ENCODE assay signal across 12 cellular contexts in genomic region chr2:200467806-200468686, GRCh38. TPM values are rescaled to one million over a fixed set of nuclear protein-coding genes. Genes with fewer than 3 reads are reported as not detected.
DNase-seq lines count a peak whose midpoint lies in the region; ATAC-seq and TF ChIP-seq lines count a peak whose summit lies in the region.
"Had no signal": no experiment of that assay in that cellular context is flagged by ENCODE, and none has a peak within 500 bp of the region (broad histone marks: within the 10 kb centered on the region; RNA-seq: fewer than 3 reads in every experiment).

No MANE protein-coding gene starts in this region.

- CTCF ChIA-PET in CD8-positive, alpha-beta memory T cell (lab: Charles Lee): interaction anchor here (0.6 to 1.8 kb wide), 8 partner anchors 11 to 495 kb away, joined by 3 to 8 read pairs (median 4); no protein-coding TSS in a partner anchor

- H3K27me3 Mint-ChIP-seq in CD8-positive, alpha-beta memory T cell: no peaks in the 10 kb centered on the region
- peaks cover 9% of the 10 kb centered on the region for H3K27me3 Mint-ChIP-seq in brain

- H3K79me2 ChIP-seq in trophoblast cell (ENCODE audit: control insufficient read depth, insufficient read depth, low read length, poor library complexity): no peaks in the 10 kb centered on the region

- H4K8ac ChIP-seq in trophoblast cell (ENCODE audit: low read depth, low read length): no peak overlapping the region

- no peak overlapping the region for H2BK120ac ChIP-seq in trophoblast cell (ENCODE audit: insufficient read depth, low read length, poor library complexity)

- DNase-seq in CD8-positive, alpha-beta memory T cell: peak in 3 of 5 donors; percentile 29 to 49 (median 37)
- DNase-seq in MV-4-11 (lab: John Stamatoyannopoulos, UW) (peak; percentile 5), trophoblast cell (no peak), H7 (no peak), SW480 (ENCODE audit: low spot score) (no peak)
- DNase-seq: NCI-H446 had no signal

- H3K23ac ChIP-seq in trophoblast cell (ENCODE audit: low read length): no peak overlapping the region

- no peak overlapping the region for H2AK5ac ChIP-seq in trophoblast cell (ENCODE audit: low read length)

- H3K9me3 ChIP-seq in CD8-positive, alpha-beta memory T cell (ENCODE audit: low read length): no peaks in the 10 kb centered on the region
- H3K9me3 ChIP-seq in trophoblast cell (ENCODE audit: insufficient read depth, low read depth, low read length): no peaks in the 10 kb centered on the region
- H3K9me3 ChIP-seq: SJSA1 had no signal

- H2BK5ac ChIP-seq in trophoblast cell (ENCODE audit: low read depth, low read length, poor library complexity): no peak overlapping the region

- peaks cover 45% of the 10 kb centered on the region for H3K4me1 ChIP-seq in CD8-positive, alpha-beta memory T cell (ENCODE audit: insufficient read depth, low read length)
- H3K4me1 ChIP-seq in trophoblast cell (ENCODE audit: control insufficient read depth in 1 of 2, insufficient read depth in 2 of 2, low read length in 2 of 2): peaks cover 2 to 5% of the 10 kb centered on the region in 2 experiments
- H3K4me1 ChIP-seq: SJSA1 had no signal

- no peak overlapping the region for H2AFZ ChIP-seq in trophoblast cell (ENCODE audit: insufficient read depth, low read length, poor library complexity)

- peak overlapping the region; percentile 56 for H3K18ac ChIP-seq in trophoblast cell (ENCODE audit: low read length)

- H3K27ac Mint-ChIP-seq in CD8-positive, alpha-beta memory T cell: peak overlapping the region; percentile 80 to 99 (median 94)
- H3K27ac Mint-ChIP-seq in brain: peak overlapping the region in 3 of 5 experiments; percentile 49 to 76 (median 63)

- peak overlapping the region; percentile 12 to 87 (median 78) for H3K4me3 Mint-ChIP-seq in CD8-positive, alpha-beta memory T cell
- H3K4me3 Mint-ChIP-seq in brain: no peak overlapping the region

- no peaks in the 10 kb centered on the region for H3K36me3 ChIP-seq in CD8-positive, alpha-beta memory T cell (ENCODE audit: insufficient read depth, low read length)
- H3K36me3 ChIP-seq in trophoblast cell (ENCODE audit: control insufficient read depth in 1 of 2, insufficient read depth in 2 of 2, low read length in 2 of 2): peaks cover 39 to 55% of the 10 kb centered on the region in 2 experiments
- peaks cover 33% of the 10 kb centered on the region for H3K36me3 ChIP-seq in H7 (replicated peaks; ENCODE audit: control insufficient read depth, insufficient read depth, low read length)

- no peak overlapping the region for H3K4ac ChIP-seq in trophoblast cell (ENCODE audit: low read depth, low read length)

- TF ChIP-seq CTCF in brain (conservative IDR thresholded peaks at IDR 0.05): no peak

- H3K27me3 ChIP-seq in CD8-positive, alpha-beta memory T cell (ENCODE audit: insufficient read depth, low read length, poor library complexity, severe bottlenecking): no peaks in the 10 kb centered on the region
- H3K27me3 ChIP-seq in trophoblast cell (ENCODE audit: insufficient read depth, low read length) (no peaks in the 10 kb centered on the region), H7 (ENCODE audit: control insufficient read depth, insufficient read depth, low read length) (no peaks in the 10 kb centered on the region)
- H3K27me3 ChIP-seq: SJSA1 had no signal

- H3K27ac ChIP-seq in CD8-positive, alpha-beta memory T cell (ENCODE audit: low read depth, low read length): peak overlapping the region; percentile 55
- no peak overlapping the region for H3K27ac ChIP-seq in trophoblast cell (ENCODE audit: low read depth, low read length)
- H3K27ac ChIP-seq: C4-2B, KMS-11, SJSA1 had no signal

- H3K36me3 Mint-ChIP-seq in CD8-positive, alpha-beta memory T cell: peaks cover under 1 to 5% (median 5%) of the 10 kb centered on the region in 3 donors
- peaks cover 74% of the 10 kb centered on the region for H3K36me3 Mint-ChIP-seq in brain

- no peaks in the 10 kb centered on the region for H3K79me1 ChIP-seq in trophoblast cell (ENCODE audit: low read length)

- no peak for ATAC-seq in GM19467 (IDR thresholded peaks at IDR 0.05; ENCODE audit: unreplicated experiment)
- no peak for ATAC-seq in GM21786 (IDR thresholded peaks at IDR 0.05; ENCODE audit: unreplicated experiment)

- no peaks in the 10 kb centered on the region for H3K9me3 Mint-ChIP-seq in CD8-positive, alpha-beta memory T cell
- H3K9me3 Mint-ChIP-seq in brain: no peaks in the 10 kb centered on the region

- H3K4me2 ChIP-seq in trophoblast cell (ENCODE audit: low read length): no peak overlapping the region
- H3K4me2 ChIP-seq: KMS-11 had no signal

- H3K9ac ChIP-seq in trophoblast cell (ENCODE audit: low read length): no peak overlapping the region
- H3K9ac ChIP-seq: KMS-11 had no signal

- no CpG with 5 or more reads among the region's 8 CpGs for WGBS in trophoblast cell (ENCODE audit: extremely low coverage, insufficient coverage, insufficient read length)

- peak overlapping the region; percentile 42 for H3K4me3 ChIP-seq in CD8-positive, alpha-beta memory T cell (ENCODE audit: low read length)
- H3K4me3 ChIP-seq in trophoblast cell (ENCODE audit: low read depth, low read length) (no peak overlapping the region), H7 (ENCODE audit: insufficient read depth, low read depth, low read length) (no peak overlapping the region)
- H3K4me3 ChIP-seq: SJSA1 had no signal

- no peak overlapping the region for H3K14ac ChIP-seq in trophoblast cell (ENCODE audit: low read length)

- H2BK12ac ChIP-seq in trophoblast cell (ENCODE audit: low read length): no peak overlapping the region

- POLR2A ChIA-PET in CD8-positive, alpha-beta memory T cell (lab: Charles Lee): no interaction called here

- no peak overlapping the region for H4K91ac ChIP-seq in trophoblast cell (ENCODE audit: low read depth, low read length)

- H3K4me1 Mint-ChIP-seq in CD8-positive, alpha-beta memory T cell: peaks cover 55 to 67% (median 66%) of the 10 kb centered on the region in 3 donors
- peaks cover 66% of the 10 kb centered on the region for H3K4me1 Mint-ChIP-seq in brain

- no peak overlapping the region for H4K12ac ChIP-seq in trophoblast cell (ENCODE audit: low read depth, low read length)

RNA-seq across cellular contexts. Expression of gene KCTD18, which starts 41.8 kb away (rescaled TPM):
- 10 to 100 TPM; 14.5 to 15.3 TPM for total RNA-seq in CD8-positive, alpha-beta memory T cell
- polyA plus RNA-seq in CD8-positive, alpha-beta memory T cell: 14.7 TPM
- 5.6 TPM for polyA plus RNA-seq in brain (ENCODE audit: insufficient read depth, low read depth, low replicate concordance)
- 4.1 and 4.5 TPM in 2 replicates for polyA plus RNA-seq in trophoblast cell (2013)
- 4.6 and 10.5 TPM in 2 replicates for total RNA-seq in H7 (2014; rRNA removed; shearing (Covaris generic))

RNA-seq across cellular contexts. Expression of gene SGO2, which starts 58.0 kb away (rescaled TPM):
- 10 to 100 TPM; 18.6 to 19.9 TPM for total RNA-seq in CD8-positive, alpha-beta memory T cell
- 3.5 TPM for polyA plus RNA-seq in CD8-positive, alpha-beta memory T cell
- polyA plus RNA-seq in brain (ENCODE audit: insufficient read depth, low read depth, low replicate concordance): 1.1 TPM
- 14.6 and 16.2 TPM in 2 replicates for polyA plus RNA-seq in trophoblast cell (2013)
- 10.8 and 17.1 TPM in 2 replicates for total RNA-seq in H7 (2014; rRNA removed; shearing (Covaris generic))

Comparison
In these comparisons a context has a peak if more than half of its experiments do, and no peak if none do; other contexts are left out.
1. DNase-seq: peak in CD8-positive, alpha-beta memory T cell (3 of 5) and MV-4-11 (single experiment); none in trophoblast cell (0 of 2), H7 (single experiment) and SW480 (single experiment).
2. H3K4me3 Mint-ChIP-seq: peak in CD8-positive, alpha-beta memory T cell (7 of 7); none in brain (0 of 5).